Comparison of ENCODE assay signal across 8 cellular contexts in genomic region chr6:144064402-144064830, GRCh38. TPM values are rescaled to one million over a fixed set of nuclear protein-coding genes. Genes with fewer than 3 reads are reported as not detected.
A peak's percentile ranks its signal among the peaks of the same experiment; 100 is the strongest.
DNase-seq lines count a peak whose midpoint lies in the region; ATAC-seq and TF ChIP-seq lines count a peak whose summit lies in the region.

No MANE protein-coding gene starts in this region.

- peak overlapping the region; percentile 87 for H3K27ac Mint-ChIP-seq in T-helper 2 cell treated with Interferon-gamma antibody and Interleukin-4, amounts not matched to agents 5 μg/mL and 100 μg/mL, for 36 hours
- H3K27ac Mint-ChIP-seq in brain, result peak overlapping the region in 3 of 5 experiments; percentile 3 to 41 (median 24)

- H3K4me3 Mint-ChIP-seq in T-helper 2 cell treated with Interferon-gamma antibody and Interleukin-4, amounts not matched to agents 5 μg/mL and 100 μg/mL, for 36 hours, result peak overlapping the region; percentile 85
- peak overlapping the region; percentile 82 to 91 (median 89) for H3K4me3 Mint-ChIP-seq in brain

- TF ChIP-seq CTCF in brain (conservative IDR thresholded peaks at IDR 0.05), result no peak

- H3K36me3 Mint-ChIP-seq in T-helper 2 cell treated with Interferon-gamma antibody and Interleukin-4, amounts not matched to agents 5 μg/mL and 100 μg/mL, for 36 hours (ENCODE audit: low read depth), result no peaks in the 10 kb centered on the region
- H3K36me3 Mint-ChIP-seq in brain, result no peaks in the 10 kb centered on the region

- DNase-seq in NCI-H1105 (lab: John Stamatoyannopoulos, UW), result peak; percentile 40
- DNase-seq in NCI-H1105 treated with DMSO at 0.1 percent for 48 hours (lab: John Stamatoyannopoulos, UW), result no peak
- DNase-seq in T-helper 2 cell treated with Interferon-gamma antibody and Interleukin-4, amounts not matched to agents 5 μg/mL and 100 μg/mL, for 36 hours (ENCODE audit: low spot score), result peak; percentile 81
- peak; percentile 75 for DNase-seq in left kidney (ENCODE audit: low read depth, low spot score)
- peak; percentile 62 to 73 for DNase-seq in stimulated activated CD4-positive, alpha-beta T cell treated with anti-CD3 and anti-CD28 coated beads, Interleukin-4, amount 100 ng/mL, for 48 hours (ENCODE audit: low read depth in 2 of 2)
- no peak for DNase-seq in NCI-H2227 (lab: John Stamatoyannopoulos, UW; ENCODE audit: unreplicated experiment)

- ATAC-seq in HG03159 (IDR thresholded peaks at IDR 0.05; ENCODE audit: unreplicated experiment), result peak; percentile 22

- peaks cover 37% of the 10 kb centered on the region for H3K4me1 Mint-ChIP-seq in T-helper 2 cell treated with Interferon-gamma antibody and Interleukin-4, amounts not matched to agents 5 μg/mL and 100 μg/mL, for 36 hours (ENCODE audit: low read depth)
- peaks cover 20% of the 10 kb centered on the region for H3K4me1 Mint-ChIP-seq in brain

- no peaks in the 10 kb centered on the region for H3K27me3 Mint-ChIP-seq in T-helper 2 cell treated with Interferon-gamma antibody and Interleukin-4, amounts not matched to agents 5 μg/mL and 100 μg/mL, for 36 hours (ENCODE audit: low read depth)
- H3K27me3 Mint-ChIP-seq in brain, result peaks cover 84% of the 10 kb centered on the region

- H3K9me3 Mint-ChIP-seq in T-helper 2 cell treated with Interferon-gamma antibody and Interleukin-4, amounts not matched to agents 5 μg/mL and 100 μg/mL, for 36 hours, result no peaks in the 10 kb centered on the region
- peaks cover 0 to 10% (median 0%) of the 10 kb centered on the region in 5 experiments for H3K9me3 Mint-ChIP-seq in brain

RNA-seq across cellular contexts. Expression of gene SF3B5, which starts 31.0 kb away (rescaled TPM):
- 303 TPM for polyA plus RNA-seq in brain (ENCODE audit: insufficient read depth, low read depth, low replicate concordance)

RNA-seq across cellular contexts. Expression of gene PLAGL1, which starts 56.4 kb away (rescaled TPM):
- 0.58 TPM for polyA plus RNA-seq in brain (ENCODE audit: insufficient read depth, low read depth, low replicate concordance)

Comparison
In these comparisons a context has a peak if more than half of its experiments do, and no peak if none do; other contexts are left out.
1. DNase-seq: peak in NCI-H1105 (single experiment), T-helper 2 cell treated with Interferon-gamma antibody and Interleukin-4, amounts not matched to agents 5 μg/mL and 100 μg/mL, for 36 hours (single experiment), left kidney (single experiment) and stimulated activated CD4-positive, alpha-beta T cell treated with anti-CD3 and anti-CD28 coated beads, Interleukin-4, amount 100 ng/mL, for 48 hours (2 of 2); none in NCI-H1105 treated with DMSO at 0.1 percent for 48 hours (single experiment) and NCI-H2227 (single experiment).